Comparison of ENCODE assay signal across 19 cellular contexts in the genomic region with DNA sequence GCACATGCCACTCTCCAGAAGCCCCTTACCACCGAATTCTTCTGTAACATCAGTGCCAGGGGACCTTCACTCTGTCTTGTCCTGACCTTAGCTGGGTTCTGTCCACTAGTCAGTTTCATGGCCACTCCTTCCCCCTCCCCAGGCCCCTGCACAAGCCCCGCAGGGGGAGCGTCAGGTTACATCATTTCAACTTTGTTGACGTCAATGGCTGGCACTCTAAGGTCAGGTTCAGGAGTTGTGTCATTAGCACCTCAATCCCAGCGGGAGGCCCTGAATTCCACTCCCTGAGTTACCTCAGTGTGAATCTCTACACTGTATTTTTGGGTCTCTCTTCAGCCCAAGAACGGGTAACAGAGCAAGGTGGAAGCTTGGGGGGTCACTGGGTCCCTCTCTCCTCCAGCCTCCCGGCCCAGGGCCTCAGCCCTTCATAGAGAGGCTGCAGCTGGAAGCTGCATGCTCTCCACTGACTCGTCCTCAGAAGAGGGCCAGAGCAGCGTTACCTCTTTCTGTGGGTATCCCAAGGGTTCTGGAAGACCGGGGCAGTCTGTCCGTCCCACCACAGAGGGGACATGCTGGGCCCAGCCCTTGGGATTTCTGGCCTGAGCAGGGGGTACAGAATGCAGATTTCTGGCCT. TPM values are rescaled to one million over a fixed set of nuclear protein-coding genes. Genes with fewer than 3 reads are reported as not detected.
A peak's percentile ranks its signal among the peaks of the same experiment; 100 is the strongest.
DNase-seq lines count a peak whose midpoint lies in the region; ATAC-seq and TF ChIP-seq lines count a peak whose summit lies in the region.
"Had no signal": no experiment of that assay in that cellular context is flagged by ENCODE, and none has a peak within 500 bp of the region (broad histone marks: within the 10 kb centered on the region; RNA-seq: fewer than 3 reads in every experiment).

No MANE protein-coding gene starts in this region.

- no peak overlapping the region for H3K9ac ChIP-seq in endodermal cell (ENCODE audit: extremely low read depth, low read length, poor library complexity, severe bottlenecking)

- H3K36me3 ChIP-seq in endodermal cell (ENCODE audit: control insufficient read depth, insufficient read depth, low read length) = no peaks in the 10 kb centered on the region

- TF ChIP-seq CTCF in endodermal cell (conservative IDR thresholded peaks at IDR 0.05) (no peak), Calu3 (IDR thresholded peaks at IDR 0.05; ENCODE audit: unreplicated experiment) (no peak)

- no peak overlapping the region for H3K27ac ChIP-seq in endodermal cell (ENCODE audit: low read depth, low read length)
- H3K27ac ChIP-seq: 22Rv1, A549, C4-2B had no signal

- peaks cover 14% of the 10 kb centered on the region for H3K4me1 ChIP-seq in endodermal cell (ENCODE audit: control insufficient read depth, insufficient read depth, low read length)

- ATAC-seq in T-helper 17 cell = no peak
- ATAC-seq: A549 had no signal

- H3K36me3 Mint-ChIP-seq in endodermal cell (ENCODE audit: low read depth) (no peaks in the 10 kb centered on the region), T-helper 17 cell (ENCODE audit: low read depth) (no peaks in the 10 kb centered on the region), Calu3 (ENCODE audit: insufficient read depth, unreplicated experiment) (no peaks in the 10 kb centered on the region)

- H3K27ac Mint-ChIP-seq in endodermal cell (no peak overlapping the region), T-helper 17 cell (no peak overlapping the region), Calu3 (ENCODE audit: unreplicated experiment) (no peak overlapping the region)
- H3K27ac Mint-ChIP-seq: CD4-positive, alpha-beta T cell; H9 had no signal

- H3K4me3 Mint-ChIP-seq in endodermal cell (no peak overlapping the region), T-helper 17 cell (no peak overlapping the region), Calu3 (ENCODE audit: low read depth, unreplicated experiment) (no peak overlapping the region)
- H3K4me3 Mint-ChIP-seq: CD4-positive, alpha-beta T cell; H9 had no signal

- no TSS peak for BruUV-seq in Calu3 (replicated peaks; lab: Mats Ljungman, UMichigan)

- intact Hi-C loops in Calu3 (cut with micrococcal nuclease; ENCODE audit: unreplicated experiment) = no loop called here

- H3K9me3 Mint-ChIP-seq in endodermal cell (no peaks in the 10 kb centered on the region), Calu3 (ENCODE audit: low read depth, unreplicated experiment) (no peaks in the 10 kb centered on the region)
- H3K9me3 Mint-ChIP-seq: CD4-positive, alpha-beta T cell; H9 had no signal

- 57 to 70% methylated on average over 9 to 11 of the region's 11 CpGs for WGBS in endodermal cell (ENCODE audit: insufficient coverage in 1 of 2, insufficient read length in 1 of 2), 2 experiments

- H3K4me1 Mint-ChIP-seq in endodermal cell (peaks cover 18% of the 10 kb centered on the region), T-helper 17 cell (no peaks in the 10 kb centered on the region), Calu3 (ENCODE audit: low read depth, unreplicated experiment) (peaks cover 12% of the 10 kb centered on the region)

- peaks cover 10% of the 10 kb centered on the region for H3K27me3 Mint-ChIP-seq in endodermal cell (ENCODE audit: insufficient read depth)
- peaks cover 32% of the 10 kb centered on the region for H3K27me3 Mint-ChIP-seq in T-helper 17 cell
- H3K27me3 Mint-ChIP-seq in Calu3 (ENCODE audit: unreplicated experiment) = no peaks in the 10 kb centered on the region
- H3K27me3 Mint-ChIP-seq: CD4-positive, alpha-beta T cell had no signal

- CTCF ChIA-PET in Calu3 (lab: Charles Lee) = no interaction called here

- no peaks in the 10 kb centered on the region for H3K27me3 ChIP-seq in endodermal cell (ENCODE audit: control insufficient read depth, insufficient read depth, low read length, poor library complexity, severe bottlenecking)

- no peak overlapping the region for H3K4me3 ChIP-seq in endodermal cell (ENCODE audit: low read length)
- H3K4me3 ChIP-seq: A549 had no signal

- DNase-seq in NCI-H146 (lab: John Stamatoyannopoulos, UW) (peak; percentile 21), NCI-H146 treated with DMSO at 0.1 percent for 48 hours (lab: John Stamatoyannopoulos, UW; ENCODE audit: unreplicated experiment) (no peak), NCI-H460 (ENCODE audit: extremely low read depth, low read depth) (peak; percentile 37), endodermal cell (peak; percentile 66), left kidney (ENCODE audit: low read depth, low spot score) (peak; percentile 77), NCI-H526 (lab: John Stamatoyannopoulos, UW) (no peak), T-helper 17 cell (no peak), Calu3 (no peak)
- DNase-seq: AML-193; CD4-positive, alpha-beta T cell; DMS79 treated with DMSO at 0.1 percent for 48 hours; GF-D8; GOT3; H9 had no signal

- no peaks in the 10 kb centered on the region for H3K9me3 ChIP-seq in endodermal cell (ENCODE audit: control insufficient read depth, low read length)
- no peaks in the 10 kb centered on the region for H3K9me3 ChIP-seq in T-helper 17 cell (ENCODE audit: control insufficient read depth, low read length, poor library complexity, severe bottlenecking)
- H3K9me3 ChIP-seq: A549 had no signal

RNA-seq across cellular contexts. Expression of gene USH1C, which starts 10.3 kb away (rescaled TPM):
- 24.6 and 35.4 TPM in 2 replicates for total RNA-seq in NCI-H460 (2014; rRNA removed; shearing (Covaris generic))
- polyA plus RNA-seq in NCI-H460 (2014; cell fraction: nucleus; rRNA removed) = 78.5 and 121 TPM in 2 replicates
- total RNA-seq in endodermal cell (1 to 10 TPM; 1.5 to 2.8 TPM), T-helper 17 cell (not detected), Calu3 (2022) (17.5 and 32.1 TPM in 2 replicates)
- 1.00 TPM for polyA plus RNA-seq in endodermal cell (2013, experiment 1 of 2)
- polyA plus RNA-seq in endodermal cell (2013, experiment 2 of 2) = 0.99 TPM
- total RNA-seq: CD4-positive, alpha-beta T cell had no signal
- polyA plus RNA-seq: BJ had no signal

RNA-seq across cellular contexts. Expression of gene OTOG, which starts 13.2 kb away (rescaled TPM):
- total RNA-seq in NCI-H460 (2014; rRNA removed; shearing (Covaris generic)) = 0.06 TPM in 1 of 2 replicates, not detected in the other
- 0.05 and 0.24 TPM in 2 replicates for polyA plus RNA-seq in NCI-H460 (2014; cell fraction: nucleus; rRNA removed)
- under 1 TPM; 0.33 to 0.55 TPM for total RNA-seq in endodermal cell
- 0.39 TPM for polyA plus RNA-seq in endodermal cell (2013, experiment 1 of 2)
- polyA plus RNA-seq in endodermal cell (2013, experiment 2 of 2) = 0.50 TPM
- total RNA-seq in T-helper 17 cell = not detected
- total RNA-seq in Calu3 (2022) = 0.32 TPM in 1 of 2 replicates, not detected in the other
- total RNA-seq: CD4-positive, alpha-beta T cell; HT-29 had no signal
- polyA plus RNA-seq: A549, BJ had no signal

RNA-seq across cellular contexts. Expression of gene ABCC8, which starts 57.3 kb away (rescaled TPM):
- total RNA-seq in NCI-H460 (2014; rRNA removed; shearing (Covaris generic)) = not detected in 2 replicates
- not detected in 2 replicates for polyA plus RNA-seq in NCI-H460 (2014; cell fraction: nucleus; rRNA removed)
- under 1 TPM in 1 of 2 donors, not detected in 1; 0.55 TPM for total RNA-seq in endodermal cell
- polyA plus RNA-seq in endodermal cell (2013, experiment 1 of 2) = 4.5 TPM
- polyA plus RNA-seq in endodermal cell (2013, experiment 2 of 2) = 3.9 TPM
- total RNA-seq in T-helper 17 cell = not detected
- total RNA-seq in Calu3 (2022) = 0.76 and 1.0 TPM in 2 replicates
- total RNA-seq: CD4-positive, alpha-beta T cell had no signal
- polyA plus RNA-seq: BJ had no signal

Comparison
In these comparisons a context has a peak if more than half of its experiments do, and no peak if none do; other contexts are left out.
1. DNase-seq: peak in NCI-H146 (single experiment), NCI-H460 (single experiment), endodermal cell (single experiment) and left kidney (single experiment); none in NCI-H146 treated with DMSO at 0.1 percent for 48 hours (single experiment), NCI-H526 (0 of 2), T-helper 17 cell (0 of 3) and Calu3 (single experiment).